Comparison of ENCODE assay signal across 16 cellular contexts in the genomic region with DNA sequence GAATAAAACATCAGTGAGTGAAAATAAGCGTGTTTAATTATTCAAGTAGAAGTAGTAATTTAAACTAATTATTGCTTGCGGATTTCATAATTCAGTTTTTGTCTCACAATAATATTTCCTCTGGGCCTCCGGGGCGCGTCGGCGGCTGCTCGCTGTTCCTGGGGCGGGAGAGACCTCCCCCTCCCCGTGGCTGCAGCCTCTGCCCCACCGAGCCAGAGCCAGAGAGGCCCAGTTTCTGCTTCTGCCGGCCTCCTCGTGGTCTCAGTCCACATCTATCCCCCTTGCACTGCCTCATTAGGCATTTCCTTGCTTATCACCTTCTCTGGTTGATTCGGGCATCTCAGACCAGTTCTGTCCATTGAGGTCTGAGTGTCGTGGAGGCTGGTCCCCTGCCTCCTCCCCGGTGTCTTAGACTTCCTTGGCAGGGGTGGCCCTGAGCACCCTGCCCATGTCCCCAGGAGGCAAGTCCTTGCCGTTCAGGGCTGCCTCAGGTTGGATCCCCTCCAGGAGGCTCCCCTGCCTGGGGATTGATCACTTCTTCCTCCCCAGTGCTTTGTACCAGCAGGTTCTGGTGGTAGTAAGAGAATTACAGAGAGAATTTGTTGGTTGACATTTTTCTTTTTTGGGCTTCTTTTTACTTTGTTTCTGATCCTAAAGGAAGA. TPM values are rescaled to one million over a fixed set of nuclear protein-coding genes. Genes with fewer than 3 reads are reported as not detected.
DNase-seq lines count a peak whose midpoint lies in the region; ATAC-seq and TF ChIP-seq lines count a peak whose summit lies in the region.
"Had no signal": no experiment of that assay in that cellular context is flagged by ENCODE, and none has a peak within 500 bp of the region (broad histone marks: within the 10 kb centered on the region; RNA-seq: fewer than 3 reads in every experiment).

No MANE protein-coding gene starts in this region.

- H4K5ac ChIP-seq in H9 (ENCODE audit: insufficient read length, low read depth, low read length) = no peak overlapping the region

- H3K4me1 ChIP-seq in BLaER1 treated with 17β-estradiol and CSF1 and Interleukin-3, amounts not matched to agents 10 nM and 100 nM = peaks cover 22 to 79% (median 59%) of the 10 kb centered on the region in 10 experiments
- H3K4me1 ChIP-seq in H9 (ENCODE audit: insufficient read depth, low read length) (peaks cover 10% of the 10 kb centered on the region), neutrophil (ENCODE audit: control insufficient read depth in 1 of 2, insufficient read depth in 1 of 2, low read depth in 1 of 2, low read length in 1 of 2) (peaks cover 61 to 66% of the 10 kb centered on the region in 2 experiments), right cardiac atrium (ENCODE audit: control insufficient read depth, insufficient read depth, low read length) (peaks cover 4% of the 10 kb centered on the region)

- no peaks in the 10 kb centered on the region for H3K27me3 ChIP-seq in BLaER1 treated with 17β-estradiol and CSF1 and Interleukin-3, amounts not matched to agents 10 nM and 100 nM
- no peaks in the 10 kb centered on the region for H3K27me3 ChIP-seq in H9 (ENCODE audit: insufficient read depth, low read length)
- H3K27me3 ChIP-seq in neutrophil = no peaks in the 10 kb centered on the region
- no peaks in the 10 kb centered on the region for H3K27me3 ChIP-seq in right cardiac atrium (ENCODE audit: control insufficient read depth, insufficient read depth)
- H3K27me3 ChIP-seq: SJCRH30 had no signal

- no peak overlapping the region for H2AFZ ChIP-seq in H9 (ENCODE audit: low read length)
- H2AFZ ChIP-seq: PC-9 had no signal

- peaks cover 0 to 4% (median 0%) of the 10 kb centered on the region in 3 experiments; a peak in 3 of 7 replicates for H3K36me3 Mint-ChIP-seq in H9 (ENCODE audit: insufficient read depth in 1 of 3, low read depth in 3 of 3)
- H3K36me3 Mint-ChIP-seq in brain = no peaks in the 10 kb centered on the region

- ATAC-seq in GM19463 (IDR thresholded peaks at IDR 0.05; ENCODE audit: unreplicated experiment) = no peak
- ATAC-seq in right cardiac atrium = no peak
- ATAC-seq in GM19467 (IDR thresholded peaks at IDR 0.05; ENCODE audit: unreplicated experiment) = no peak
- ATAC-seq in GM19023 (IDR thresholded peaks at IDR 0.05; ENCODE audit: unreplicated experiment) = no peak

- no peak overlapping the region for H4K8ac ChIP-seq in H9 (replicated peaks; ENCODE audit: insufficient read length, low read depth, low read length)

- peaks cover 41 to 67% of the 10 kb centered on the region in 2 experiments for H3K4me1 Mint-ChIP-seq in H9
- H3K4me1 Mint-ChIP-seq in brain = peaks cover 90% of the 10 kb centered on the region

- no peaks in the 10 kb centered on the region for H3K27me3 Mint-ChIP-seq in H9 (ENCODE audit: low read depth)
- no peaks in the 10 kb centered on the region for H3K27me3 Mint-ChIP-seq in brain
- H3K27me3 Mint-ChIP-seq: CD4-positive, alpha-beta memory T cell had no signal

- no peak overlapping the region for H3K56ac ChIP-seq in H9 (ENCODE audit: insufficient read length, low read depth, low read length)

- peak overlapping the region in 8 of 11 experiments; percentile 13 to 60 (median 44); a peak in 11 of 22 replicates for H3K4me2 ChIP-seq in BLaER1 treated with 17β-estradiol and CSF1 and Interleukin-3, amounts not matched to agents 10 nM and 100 nM
- no peak overlapping the region for H3K4me2 ChIP-seq in H9 (ENCODE audit: insufficient read depth, insufficient read length, low read length)
- H3K4me2 ChIP-seq: PC-9 had no signal

- H2BK5ac ChIP-seq in H9 (ENCODE audit: insufficient read length, low read length) = no peak overlapping the region

- H3K79me1 ChIP-seq in H9 (ENCODE audit: insufficient read depth, low read depth, low read length, poor library complexity, severe bottlenecking) = no peaks in the 10 kb centered on the region

- DNase-seq in H9 (no peak), right cardiac atrium (no peak)
- DNase-seq: CD4-positive, alpha-beta memory T cell; NCI-H1105 treated with DMSO at 0.1 percent for 48 hours; NCI-H345; NCI-H524 treated with DMSO at 0.1 percent for 48 hours; PC-9; SW 1271 had no signal

- H3K9me3 Mint-ChIP-seq in H9 (no peaks in the 10 kb centered on the region), brain (no peaks in the 10 kb centered on the region)
- H3K9me3 Mint-ChIP-seq: CD4-positive, alpha-beta memory T cell had no signal

- no peak overlapping the region for H3K4me3 ChIP-seq in BLaER1 treated with 17β-estradiol and CSF1 and Interleukin-3, amounts not matched to agents 10 nM and 100 nM
- H3K4me3 ChIP-seq in neutrophil (ENCODE audit: low read depth in 1 of 2, low read length in 1 of 2) (no peak overlapping the region), right cardiac atrium (ENCODE audit: low read length) (no peak overlapping the region)
- H3K4me3 ChIP-seq: PC-9, SJCRH30 had no signal

- no peak overlapping the region for H3K9ac ChIP-seq in BLaER1 treated with 17β-estradiol and CSF1 and Interleukin-3, amounts not matched to agents 10 nM and 100 nM
- H3K9ac ChIP-seq in H9 (ENCODE audit: extremely low read depth, insufficient read length, low read length) = no peak overlapping the region

- no peak overlapping the region for H2BK20ac ChIP-seq in H9 (ENCODE audit: low read depth, low read length, poor library complexity, severe bottlenecking)

- no peak overlapping the region for H3K4me3 Mint-ChIP-seq in H9
- peak overlapping the region in 3 of 5 experiments; percentile 50 to 60 (median 51) for H3K4me3 Mint-ChIP-seq in brain

- H3K9me3 ChIP-seq in BLaER1 treated with 17β-estradiol and CSF1 and Interleukin-3, amounts not matched to agents 10 nM and 100 nM (replicated peaks in 1 of 11) = no peaks in the 10 kb centered on the region
- H3K9me3 ChIP-seq in H9 (ENCODE audit: control insufficient read depth, low read depth, low read length) = no peaks in the 10 kb centered on the region
- no peaks in the 10 kb centered on the region for H3K9me3 ChIP-seq in neutrophil
- H3K9me3 ChIP-seq in right cardiac atrium (ENCODE audit: control insufficient read depth, low read length) = no peaks in the 10 kb centered on the region
- H3K9me3 ChIP-seq: SJCRH30 had no signal

- WGBS in H9 (ENCODE audit: extremely low coverage, insufficient read length, low lambda C conversion rate) = 100% methylated on average over 1 of the region's 17 CpGs
- WGBS in right cardiac atrium = 77% methylated on average over 17 of the region's 17 CpGs

- H2BK120ac ChIP-seq in H9 (ENCODE audit: low read depth, low read length, poor library complexity, severe bottlenecking) = no peak overlapping the region

- H4K91ac ChIP-seq in H9 (ENCODE audit: insufficient read length, low read depth, low read length) = no peak overlapping the region

- H3K27ac ChIP-seq in BLaER1 treated with 17β-estradiol and CSF1 and Interleukin-3, amounts not matched to agents 10 nM and 100 nM = peak overlapping the region in 2 of 11 experiments; percentile 11 to 32; a peak in 4 of 22 replicates
- no peak overlapping the region for H3K27ac ChIP-seq in H9 (ENCODE audit: insufficient read length, low read depth, low read length)
- H3K27ac ChIP-seq in neutrophil = peak overlapping the region; percentile 78
- H3K27ac ChIP-seq in right cardiac atrium (ENCODE audit: low read length) = no peak overlapping the region
- H3K27ac ChIP-seq: PC-9, RWPE1, SJCRH30 had no signal

- H2BK15ac ChIP-seq in H9 (ENCODE audit: low read depth, low read length) = no peak overlapping the region

- no peak overlapping the region for H3K18ac ChIP-seq in H9 (ENCODE audit: insufficient read length, low read depth, low read length)

- H3K79me2 ChIP-seq in H9 (ENCODE audit: insufficient read depth, low read length) = no peaks in the 10 kb centered on the region

- no peak overlapping the region for H2AK5ac ChIP-seq in H9 (ENCODE audit: insufficient read length, low read length)

- TF ChIP-seq CTCF in H9 (conservative IDR thresholded peaks at IDR 0.05) (no peak), brain (conservative IDR thresholded peaks at IDR 0.05) (no peak), neutrophil (IDR thresholded peaks at IDR 0.05) (no peak)

- H3K14ac ChIP-seq in H9 (ENCODE audit: insufficient read depth, low read length) = peak overlapping the region; percentile 39; the same call in 1 of the 2 replicates

- no peak overlapping the region for H3K23ac ChIP-seq in H9 (ENCODE audit: insufficient read length, low read depth, low read length)

- H3K27ac Mint-ChIP-seq in H9 (peak overlapping the region in 1 of 3 experiments; percentile 68; a peak in 2 of 7 replicates), brain (peak overlapping the region; percentile 18 to 96 (median 87))

- H3K36me3 ChIP-seq in BLaER1 treated with 17β-estradiol and CSF1 and Interleukin-3, amounts not matched to agents 10 nM and 100 nM = peaks cover 0 to 7% (median 0%) of the 10 kb centered on the region in 11 experiments; a peak in 1 of 22 replicates
- no peaks in the 10 kb centered on the region for H3K36me3 ChIP-seq in neutrophil
- H3K36me3 ChIP-seq: SJCRH30 had no signal

- no peak overlapping the region for H2BK12ac ChIP-seq in H9 (ENCODE audit: insufficient read length, low read depth, low read length)

- intact Hi-C loops in right cardiac atrium (cut with DNase I) = loop anchor here in 1 of 4 donors (10.0 kb wide), 1 partner anchor 144 kb away; no protein-coding TSS in a partner anchor

- no peaks in the 10 kb centered on the region for H3K23me2 ChIP-seq in H9 (ENCODE audit: insufficient read length, low read depth, low read length, poor library complexity, severe bottlenecking)

- H3T11ph ChIP-seq in H9 (ENCODE audit: low read length) = no peak overlapping the region

- H3K4ac ChIP-seq in H9 (ENCODE audit: low read depth, low read length) = no peak overlapping the region

- peaks cover 0 to 32% (median 0%) of the 10 kb centered on the region in 11 experiments; a peak in 6 of 22 replicates for H4K20me1 ChIP-seq in BLaER1 treated with 17β-estradiol and CSF1 and Interleukin-3, amounts not matched to agents 10 nM and 100 nM
- H4K20me1 ChIP-seq in H9 (ENCODE audit: control insufficient read depth, insufficient read depth, insufficient read length) = no peaks in the 10 kb centered on the region

RNA-seq across cellular contexts. Expression of a gene that starts 24.9 kb away (rescaled TPM):
- total RNA-seq in H9 (2021) = 6.2 and 7.4 TPM in 2 replicates
- 22.8 TPM for polyA plus RNA-seq in brain (ENCODE audit: insufficient read depth, low read depth, low replicate concordance)
- 1 to 10 TPM; 4.4 to 6.3 (median 5.3) TPM for total RNA-seq in right cardiac atrium
- 4.6 TPM for polyA plus RNA-seq in right cardiac atrium

Comparison
In these comparisons a context has a peak if more than half of its experiments do, and no peak if none do; other contexts are left out.
1. H3K4me3 Mint-ChIP-seq: peak in brain (3 of 5); none in H9 (0 of 2).